In the genomic region with DNA sequence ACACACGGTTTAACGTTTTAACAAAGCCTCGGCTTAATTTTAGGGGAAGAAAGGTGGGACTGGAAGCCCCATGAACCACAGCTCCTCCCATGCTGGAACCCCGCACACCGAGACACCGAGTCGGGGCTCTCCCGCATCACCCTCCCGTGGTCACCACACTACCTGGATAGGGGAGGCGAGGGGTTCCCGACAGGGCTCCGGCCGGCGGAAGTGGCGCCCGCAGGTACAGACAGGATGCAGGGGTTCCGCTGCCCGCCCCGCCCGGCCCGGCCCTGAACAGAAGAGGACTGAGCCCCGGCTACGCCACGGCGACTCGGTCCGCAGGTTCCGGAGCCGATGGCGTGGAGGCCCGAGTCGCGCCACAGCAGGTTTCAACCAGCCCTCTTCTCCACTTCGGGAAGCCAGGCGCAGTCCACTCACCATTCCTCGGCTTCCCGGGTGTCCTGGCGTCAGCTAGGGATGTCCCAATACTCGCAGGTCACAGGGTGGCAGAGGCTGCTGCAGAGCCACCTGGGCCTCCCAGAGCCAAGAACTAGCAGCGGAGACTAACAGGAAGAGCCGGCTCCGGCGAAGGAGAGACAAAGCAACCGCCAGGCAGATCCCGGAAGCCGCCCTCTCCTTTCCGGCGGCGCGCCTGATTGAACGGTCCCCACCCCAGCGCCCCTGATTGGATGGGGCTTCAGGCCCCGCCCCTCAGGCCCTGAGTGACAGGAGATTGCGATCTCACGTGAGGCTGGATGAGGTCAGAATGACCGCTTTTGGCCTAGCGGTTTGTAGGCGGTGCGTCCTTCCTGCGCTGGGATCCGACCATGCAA, we compare ENCODE assay signal across 8 cellular contexts. TPM values are rescaled to one million over a fixed set of nuclear protein-coding genes. Genes with fewer than 3 reads are reported as not detected.
DNase-seq lines count a peak whose midpoint lies in the region; ATAC-seq and TF ChIP-seq lines count a peak whose summit lies in the region.

A gene (minus strand): TSS at position 580 of the 815 bp plus-strand sequence. CDS start 157 bp downstream, at position 423.

- H3K9ac ChIP-seq in mucosa of rectum (ENCODE audit: low read depth in 1 of 2, low read length in 2 of 2): peak within 1 kb of the TSS; percentile 93 to 95

- H3K27me3 Mint-ChIP-seq in IgD-negative memory B cell: peaks cover 10% of the 10 kb centered on the region

- peak; percentile 97 for DNase-seq in DMS153 (lab: John Stamatoyannopoulos, UW)
- peak; percentile 99 for DNase-seq in OCI-M1 (lab: John Stamatoyannopoulos, UW)
- DNase-seq in activated T-cell treated with anti-CD3 and anti-CD28 coated beads for 4 hours: peak; percentile 87
- peak; percentile 94 to 95 for DNase-seq in erythroblast (lab: John Stamatoyannopoulos, UW)
- DNase-seq in stimulated activated CD8-positive, alpha-beta memory T cell treated with anti-CD3 and anti-CD28 coated beads, Interleukin-4, amount 100 ng/mL, for 4 hours (ENCODE audit: low read depth in 2 of 2, low spot score in 1 of 2): peak; percentile 79 to 86

- H3K4me1 Mint-ChIP-seq in IgD-negative memory B cell: peaks cover 4 to 11% (median 8%) of the 10 kb centered on the region in 3 donors

- peaks cover 25% of the 10 kb centered on the region for H3K36me3 Mint-ChIP-seq in IgD-negative memory B cell

- TF ChIP-seq POLR2A in erythroblast (IDR thresholded peaks at IDR 0.05; ENCODE audit: low read length): peak; percentile 89

- H3K9me3 ChIP-seq in mucosa of rectum (ENCODE audit: control insufficient read depth in 2 of 2, low read length in 2 of 2): peaks cover 13 to 17% of the 10 kb centered on the region in 2 donors

- H3K27ac Mint-ChIP-seq in IgD-negative memory B cell: peak within 1 kb of the TSS; percentile 87 to 95 (median 92)

- peak within 1 kb of the TSS; percentile 93 to 97 (median 96) for H3K4me3 Mint-ChIP-seq in IgD-negative memory B cell

- no peaks in the 10 kb centered on the region for H3K27me3 ChIP-seq in mucosa of rectum (ENCODE audit: control insufficient read depth in 2 of 2, insufficient read depth in 2 of 2, low read length in 2 of 2)

- peaks cover 21 to 22% of the 10 kb centered on the region in 2 donors for H3K36me3 ChIP-seq in mucosa of rectum (ENCODE audit: control insufficient read depth in 2 of 2, insufficient read depth in 2 of 2, low read length in 2 of 2)

- peak within 1 kb of the TSS; percentile 93 to 95 for H3K27ac ChIP-seq in mucosa of rectum (ENCODE audit: low read depth in 2 of 2, low read length in 2 of 2)

- ATAC-seq in GM21576 (IDR thresholded peaks at IDR 0.05; ENCODE audit: unreplicated experiment): peak; percentile 99

- H3K4me3 ChIP-seq in mucosa of rectum (ENCODE audit: low read length in 2 of 2): peak within 1 kb of the TSS; percentile 94 to 96

- peaks cover 10 to 19% (median 15%) of the 10 kb centered on the region in 3 donors for H3K9me3 Mint-ChIP-seq in IgD-negative memory B cell

- H3K4me1 ChIP-seq in mucosa of rectum (ENCODE audit: control insufficient read depth in 2 of 2, insufficient read depth in 2 of 2, low read length in 2 of 2): peaks cover 3% of the 10 kb centered on the region in 2 donors

RNA-seq across cellular contexts. Expression of the gene that starts here (rescaled TPM):
- polyA plus RNA-seq in IgD-negative memory B cell: 26.5 TPM

Comparison
In these comparisons a context has a peak if more than half of its experiments do, and no peak if none do; other contexts are left out.
1. Peak in every context shown above with its lines: DNase-seq, ATAC-seq, H3K4me3 ChIP-seq and H3K27ac ChIP-seq.